Comparison of ENCODE assay signal across 8 cellular contexts in genomic region chr1:212658250-212658649, GRCh38. TPM values are rescaled to one million over a fixed set of nuclear protein-coding genes. Genes with fewer than 3 reads are reported as not detected.
DNase-seq lines count a peak whose midpoint lies in the region; TF ChIP-seq lines count a peak whose summit lies in the region.
"Not testable (repeated sequence)": the region's sequence is repeated elsewhere in the genome, so short reads cannot be mapped to it uniquely, and the experiment has no call there.

No MANE protein-coding gene starts in this region.

- H3K56ac ChIP-seq in H9 (ENCODE audit: insufficient read length, low read depth, low read length), result not testable (repeated sequence)
- H3K56ac ChIP-seq in mesendoderm (ENCODE audit: low read length), result peak overlapping the region; percentile 42

- not testable (repeated sequence) for H3K4me3 ChIP-seq in right atrium auricular region; mesendoderm (ENCODE audit: low read length); neuronal stem cell (ENCODE audit: low read length in 2 of 2)

- H3K27ac Mint-ChIP-seq in H9, result peak overlapping the region in 2 of 3 experiments; percentile 76 to 93; a peak in 2 of 7 replicates

- not testable (repeated sequence) for H3K79me1 ChIP-seq in H9 (ENCODE audit: insufficient read depth, low read depth, low read length, poor library complexity, severe bottlenecking); mesendoderm (ENCODE audit: low read length); neuronal stem cell (ENCODE audit: low read depth, low read length)

- not testable (repeated sequence) for H3K4me1 ChIP-seq in H9 (ENCODE audit: insufficient read depth, low read length); right atrium auricular region; mesendoderm (ENCODE audit: control insufficient read depth, low read depth, low read length); neuronal stem cell (ENCODE audit: control insufficient read depth in 2 of 2, insufficient read depth in 1 of 2, low read depth in 1 of 2, low read length in 2 of 2)

- no CpG with 5 or more reads among the region's 7 CpGs for WGBS in H9 (ENCODE audit: extremely low coverage, insufficient read length, low lambda C conversion rate)
- WGBS in mesendoderm (ENCODE audit: extremely low coverage, insufficient coverage, low lambda C conversion rate), result no CpG with 5 or more reads among the region's 7 CpGs
- no CpG with 5 or more reads among the region's 7 CpGs for WGBS in neuronal stem cell (ENCODE audit: extremely low coverage in 2 of 2, insufficient read length in 2 of 2, insufficient replicate concordance in 1 of 2), 2 donors

- peaks cover 0 to 16% (median 0%) of the 10 kb centered on the region in 3 experiments; a peak in 3 of 7 replicates for H3K36me3 Mint-ChIP-seq in H9 (ENCODE audit: insufficient read depth in 1 of 3, low read depth in 3 of 3)

- peaks cover 14 to 15% of the 10 kb centered on the region in 2 experiments; a peak in 3 of 4 replicates for H3K4me1 Mint-ChIP-seq in H9

- not testable (repeated sequence) for H3K27me3 ChIP-seq in H9 (ENCODE audit: insufficient read depth, low read length); right atrium auricular region; mesendoderm (ENCODE audit: insufficient read depth, low read length, poor library complexity); neuronal stem cell (ENCODE audit: control insufficient read depth in 3 of 3, insufficient read depth in 3 of 3, low read depth in 1 of 3, low read length in 3 of 3)

- not testable (repeated sequence) for H3K9me3 ChIP-seq in H9 (ENCODE audit: control insufficient read depth, low read depth, low read length); right atrium auricular region; neuronal stem cell (replicated peaks in 1 of 2; ENCODE audit: control insufficient read depth in 2 of 2, insufficient read depth in 1 of 2, low read depth in 1 of 2, low read length in 2 of 2)

- not testable (repeated sequence) for H3K9ac ChIP-seq in H9 (ENCODE audit: extremely low read depth, insufficient read length, low read length); mesendoderm (ENCODE audit: low read length); neuronal stem cell (ENCODE audit: low read depth, low read length, poor library complexity)

- not testable (repeated sequence) for H2BK120ac ChIP-seq in H9 (ENCODE audit: low read depth, low read length, poor library complexity, severe bottlenecking); mesendoderm (ENCODE audit: low read depth, low read length); neuronal stem cell (ENCODE audit: low read depth, low read length)

- not testable (repeated sequence) for H2BK20ac ChIP-seq in H9 (ENCODE audit: low read depth, low read length, poor library complexity, severe bottlenecking)

- 0 out of 3 replicates have a peak, but pooled peaks have one; percentile 18 for TF ChIP-seq CTCF in H9 (conservative IDR thresholded peaks at IDR 0.05)
- TF ChIP-seq CTCF in right atrium auricular region (IDR thresholded peaks at IDR 0.05), result not testable (repeated sequence)

- not testable (repeated sequence) for H4K8ac ChIP-seq in H9 (replicated peaks; ENCODE audit: insufficient read length, low read depth, low read length); mesendoderm (ENCODE audit: low read depth, low read length)
- H4K8ac ChIP-seq in neuronal stem cell (ENCODE audit: low read depth, low read length), result peak overlapping the region; percentile 17

- H3K27ac ChIP-seq in H9 (ENCODE audit: insufficient read length, low read depth, low read length); right atrium auricular region; mesendoderm (ENCODE audit: low read depth, low read length); neuronal stem cell (replicated peaks; ENCODE audit: low read length): not testable (repeated sequence)

- H2BK15ac ChIP-seq in H9 (ENCODE audit: low read depth, low read length); mesendoderm (replicated peaks; ENCODE audit: low read depth); neuronal stem cell (ENCODE audit: low read length): not testable (repeated sequence)

- not testable (repeated sequence) for H3K4me3 Mint-ChIP-seq in H9

- not testable (repeated sequence) for H3K36me3 ChIP-seq in right atrium auricular region; mesendoderm (ENCODE audit: control insufficient read depth, insufficient read depth, low read length); neuronal stem cell (replicated peaks in 1 of 2; ENCODE audit: control insufficient read depth in 2 of 2, insufficient read depth in 2 of 2, low read length in 2 of 2)

- DNase-seq in DMS53 (lab: John Stamatoyannopoulos, UW) (peak; percentile 40), H9 (peak; percentile 67), NCI-H146 (lab: John Stamatoyannopoulos, UW) (peak; percentile 6), NCI-H345 (lab: John Stamatoyannopoulos, UW) (peak; percentile 13), SHP77 (lab: John Stamatoyannopoulos, UW) (peak; percentile 15 to 17), right atrium auricular region (ENCODE audit: low spot score) (peak; percentile 28), mesendoderm (peak; percentile 42)
- not testable (repeated sequence) for DNase-seq in neuronal stem cell (ENCODE audit: low spot score)

- not testable (repeated sequence) for H3K79me2 ChIP-seq in H9 (ENCODE audit: insufficient read depth, low read length); mesendoderm (ENCODE audit: control insufficient read depth, insufficient read depth, low read length)

- H4K91ac ChIP-seq in H9 (ENCODE audit: insufficient read length, low read depth, low read length); neuronal stem cell (ENCODE audit: low read depth, low read length, poor library complexity): not testable (repeated sequence)

- H3K27me3 Mint-ChIP-seq in H9 (ENCODE audit: low read depth), result peaks cover 18% of the 10 kb centered on the region

- not testable (repeated sequence) for H3K23ac ChIP-seq in H9 (ENCODE audit: insufficient read length, low read depth, low read length); mesendoderm (ENCODE audit: low read length); neuronal stem cell (ENCODE audit: low read depth, low read length, poor library complexity)

- not testable (repeated sequence) for H4K5ac ChIP-seq in H9 (ENCODE audit: insufficient read length, low read depth, low read length); mesendoderm (ENCODE audit: low read length)

- H3T11ph ChIP-seq in H9 (ENCODE audit: low read length), result not testable (repeated sequence)

- not testable (repeated sequence) for H3K23me2 ChIP-seq in H9 (ENCODE audit: insufficient read length, low read depth, low read length, poor library complexity, severe bottlenecking)

- not testable (repeated sequence) for H2AK5ac ChIP-seq in H9 (ENCODE audit: insufficient read length, low read length); mesendoderm (ENCODE audit: low read length); neuronal stem cell (ENCODE audit: low read depth, low read length)

- H3K9me3 Mint-ChIP-seq in H9, result peaks cover 2 to 14% of the 10 kb centered on the region in 2 experiments; a peak in 4 of 5 replicates

- H3K4me2 ChIP-seq in H9 (ENCODE audit: insufficient read depth, insufficient read length, low read length); mesendoderm (ENCODE audit: low read length): not testable (repeated sequence)
- H3K4me2 ChIP-seq in neuronal stem cell (ENCODE audit: insufficient read depth, low read length, poor library complexity, severe bottlenecking), result peak overlapping the region; percentile 11

- not testable (repeated sequence) for H3K18ac ChIP-seq in H9 (ENCODE audit: insufficient read length, low read depth, low read length); mesendoderm (ENCODE audit: low read length); neuronal stem cell (ENCODE audit: low read length)

- H2BK5ac ChIP-seq in H9 (ENCODE audit: insufficient read length, low read length); mesendoderm (ENCODE audit: low read length); neuronal stem cell (ENCODE audit: low read length): not testable (repeated sequence)

- H2AFZ ChIP-seq in H9 (ENCODE audit: low read length), result not testable (repeated sequence)
- H2AFZ ChIP-seq in neuronal stem cell (ENCODE audit: low read length), result peak overlapping the region; percentile 81

- H2BK12ac ChIP-seq in H9 (ENCODE audit: insufficient read length, low read depth, low read length); neuronal stem cell (ENCODE audit: low read length): not testable (repeated sequence)

- H3K14ac ChIP-seq in H9 (ENCODE audit: insufficient read depth, low read length); neuronal stem cell (ENCODE audit: low read length): not testable (repeated sequence)

- H3K4ac ChIP-seq in H9 (ENCODE audit: low read depth, low read length); mesendoderm (ENCODE audit: low read depth, low read length); neuronal stem cell (ENCODE audit: low read length): not testable (repeated sequence)

- not testable (repeated sequence) for H4K20me1 ChIP-seq in H9 (ENCODE audit: control insufficient read depth, insufficient read depth, insufficient read length)

RNA-seq across cellular contexts. Expression of gene BATF3, which starts 41.4 kb away (rescaled TPM):
- total RNA-seq in H9 (2021), result 2.1 and 2.2 TPM in 2 replicates
- 1 to 10 TPM in 1 of 2 donors, under 1 TPM in 1; 0.96 to 3.3 TPM for total RNA-seq in right atrium auricular region
- 4.5 TPM for polyA plus RNA-seq in mesendoderm (2013, experiment 1 of 2)
- 5.8 TPM for polyA plus RNA-seq in mesendoderm (2013, experiment 2 of 2)
- polyA plus RNA-seq in neuronal stem cell (2013, experiment 1 of 2), result 1.5 TPM
- polyA plus RNA-seq in neuronal stem cell (2013, experiment 2 of 2), result 1.4 TPM

RNA-seq across cellular contexts. Expression of gene ATF3, which starts 49.7 kb away (rescaled TPM):
- 11.3 and 14.7 TPM in 2 replicates for total RNA-seq in H9 (2021)
- 10 to 100 TPM; 12.6 to 27.6 TPM for total RNA-seq in right atrium auricular region
- 19.0 TPM for polyA plus RNA-seq in mesendoderm (2013, experiment 1 of 2)
- 21.3 TPM for polyA plus RNA-seq in mesendoderm (2013, experiment 2 of 2)
- polyA plus RNA-seq in neuronal stem cell (2013, experiment 1 of 2), result 12.5 TPM
- polyA plus RNA-seq in neuronal stem cell (2013, experiment 2 of 2), result 11.3 TPM
